9 cellular contexts compared by ENCODE assay signal in the genomic region with DNA sequence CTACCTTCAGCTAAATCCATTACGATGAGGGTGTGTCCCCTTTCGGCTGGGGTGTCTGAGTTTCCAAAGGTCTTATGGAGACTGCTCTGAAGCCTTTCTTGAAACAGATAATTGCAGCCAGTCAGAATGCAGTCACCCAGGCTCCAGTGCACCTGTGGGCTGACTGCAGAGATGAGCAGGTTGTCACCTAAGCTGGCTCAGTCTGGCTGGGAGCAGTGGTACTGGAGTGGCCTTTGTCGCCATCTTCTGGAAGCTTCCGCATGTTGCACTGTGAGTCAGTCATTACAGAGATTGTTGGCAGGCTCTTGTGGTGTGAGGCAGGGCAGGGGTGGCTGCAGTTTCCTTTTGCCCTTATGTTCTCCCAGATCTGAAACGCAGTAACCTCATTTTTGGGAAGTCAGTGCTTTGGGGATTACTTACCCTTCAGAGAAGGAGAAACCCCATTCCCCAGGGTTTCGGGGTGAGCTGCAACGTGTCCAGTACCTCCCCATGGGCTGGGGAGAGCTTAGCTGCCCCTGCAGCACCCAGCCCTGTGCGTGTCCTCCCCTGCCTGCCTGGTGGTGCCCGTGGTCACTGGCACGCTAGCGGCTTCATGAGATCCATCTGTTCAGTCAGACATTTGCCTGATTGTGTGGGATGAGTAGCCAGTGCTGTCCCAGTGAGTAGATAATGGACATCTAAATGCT. TPM values are rescaled to one million over a fixed set of nuclear protein-coding genes. Genes with fewer than 3 reads are reported as not detected.
DNase-seq lines count a peak whose midpoint lies in the region; ATAC-seq and TF ChIP-seq lines count a peak whose summit lies in the region.
"Had no signal": no experiment of that assay in that cellular context is flagged by ENCODE, and none has a peak within 500 bp of the region (broad histone marks: within the 10 kb centered on the region; RNA-seq: fewer than 3 reads in every experiment).

No MANE protein-coding gene starts in this region.

- peaks cover 55% of the 10 kb centered on the region for H3K4me1 Mint-ChIP-seq in Caco-2 (ENCODE audit: low read depth, unreplicated experiment)
- peaks cover 12% of the 10 kb centered on the region for H3K4me1 Mint-ChIP-seq in activated CD8-positive, alpha-beta T cell treated with anti-CD3 and anti-CD28 coated beads, Interleukin-2, amount 10 ng/mL, durations not matched to agents 7 days and 5 days (ENCODE audit: low read depth)
- H3K4me1 Mint-ChIP-seq in effector memory CD8-positive, alpha-beta T cell (ENCODE audit: low read depth in 2 of 2), result peaks cover 5% of the 10 kb centered on the region in 2 donors

- no peaks in the 10 kb centered on the region for H3K27me3 ChIP-seq in Caco-2 (replicated peaks; ENCODE audit: control insufficient read depth, insufficient read depth, low read length)

- H3K4me1 ChIP-seq in Caco-2, result peaks cover 32% of the 10 kb centered on the region

- H3K4me3 ChIP-seq in Caco-2 (ENCODE audit: low read depth, low read length), result no peak overlapping the region

- intact Hi-C loops in Caco-2 (cut with micrococcal nuclease; ENCODE audit: unreplicated experiment), result loop anchor here (1.0 to 10.0 kb wide), 4 partner anchors 58 to 1204 kb away; no protein-coding TSS in a partner anchor

- peak overlapping the region; percentile 44 for H3K4me3 Mint-ChIP-seq in Caco-2 (ENCODE audit: unreplicated experiment)
- H3K4me3 Mint-ChIP-seq in activated CD8-positive, alpha-beta T cell treated with anti-CD3 and anti-CD28 coated beads, Interleukin-2, amount 10 ng/mL, durations not matched to agents 7 days and 5 days, result no peak overlapping the region
- H3K4me3 Mint-ChIP-seq in effector memory CD8-positive, alpha-beta T cell, result no peak overlapping the region
- H3K4me3 Mint-ChIP-seq: activated naive CD8-positive, alpha-beta T cell had no signal

- no TSS peak for BruUV-seq in Caco-2 (replicated peaks; lab: Mats Ljungman, UMichigan)

- CTCF ChIA-PET in Caco-2 (lab: Charles Lee), result interaction anchor here (0.6 to 4.3 kb wide), 19 partner anchors 11 to 298 kb away, joined by 3 to 99 read pairs (median 5); partner anchors contain the start of gene SMYD2
- CTCF ChIA-PET in activated CD8-positive, alpha-beta T cell treated with anti-CD3 and anti-CD28 coated beads, Interleukin-2, amount 10 ng/mL, durations not matched to agents 7 days and 5 days (lab: Charles Lee), result interaction anchor here (0.9 to 11.6 kb wide), 38 partner anchors 10 to 1206 kb away, joined by 3 to 486 read pairs (median 6); partner anchors contain the start of gene SMYD2

- H3K9me3 Mint-ChIP-seq in Caco-2 (ENCODE audit: unreplicated experiment), result no peaks in the 10 kb centered on the region
- H3K9me3 Mint-ChIP-seq in activated CD8-positive, alpha-beta T cell treated with anti-CD3 and anti-CD28 coated beads, Interleukin-2, amount 10 ng/mL, durations not matched to agents 7 days and 5 days (ENCODE audit: insufficient read depth), result no peaks in the 10 kb centered on the region
- no peaks in the 10 kb centered on the region for H3K9me3 Mint-ChIP-seq in effector memory CD8-positive, alpha-beta T cell

- no peaks in the 10 kb centered on the region for H3K27me3 Mint-ChIP-seq in Caco-2 (ENCODE audit: insufficient read depth, unreplicated experiment)
- H3K27me3 Mint-ChIP-seq in activated CD8-positive, alpha-beta T cell treated with anti-CD3 and anti-CD28 coated beads, Interleukin-2, amount 10 ng/mL, durations not matched to agents 7 days and 5 days (ENCODE audit: low read depth), result no peaks in the 10 kb centered on the region
- H3K27me3 Mint-ChIP-seq in effector memory CD8-positive, alpha-beta T cell, result no peaks in the 10 kb centered on the region
- H3K27me3 Mint-ChIP-seq: activated naive CD8-positive, alpha-beta T cell had no signal

- H3K36me3 Mint-ChIP-seq in Caco-2 (ENCODE audit: insufficient read depth, unreplicated experiment), result peaks cover 98% of the 10 kb centered on the region
- peaks cover 14% of the 10 kb centered on the region for H3K36me3 Mint-ChIP-seq in activated CD8-positive, alpha-beta T cell treated with anti-CD3 and anti-CD28 coated beads, Interleukin-2, amount 10 ng/mL, durations not matched to agents 7 days and 5 days (ENCODE audit: low read depth)
- H3K36me3 Mint-ChIP-seq in effector memory CD8-positive, alpha-beta T cell (ENCODE audit: insufficient read depth), result peaks cover 27% of the 10 kb centered on the region

- peak overlapping the region; percentile 63 for H3K27ac Mint-ChIP-seq in Caco-2 (ENCODE audit: unreplicated experiment)
- no peak overlapping the region for H3K27ac Mint-ChIP-seq in activated CD8-positive, alpha-beta T cell treated with anti-CD3 and anti-CD28 coated beads, Interleukin-2, amount 10 ng/mL, durations not matched to agents 7 days and 5 days
- no peak overlapping the region for H3K27ac Mint-ChIP-seq in effector memory CD8-positive, alpha-beta T cell
- H3K27ac Mint-ChIP-seq: activated naive CD8-positive, alpha-beta T cell had no signal

- ATAC-seq in GM19467 (IDR thresholded peaks at IDR 0.05; ENCODE audit: unreplicated experiment) (peak; percentile 86), HG03558 (IDR thresholded peaks at IDR 0.05; ENCODE audit: extremely low read depth, unreplicated experiment) (peak; percentile 92)
- peak; percentile 94 for ATAC-seq in activated CD8-positive, alpha-beta T cell treated with anti-CD3 and anti-CD28 coated beads, Interleukin-2, amount 10 ng/mL, durations not matched to agents 7 days and 5 days
- ATAC-seq in effector memory CD8-positive, alpha-beta T cell (replicated peaks), result peak; percentile 97

- H3K36me3 ChIP-seq in Caco-2 (ENCODE audit: control insufficient read depth, insufficient read depth, low read length), result peaks cover 3% of the 10 kb centered on the region; the same call in 1 of the 2 replicates

- TF ChIP-seq CTCF in Caco-2 (IDR thresholded peaks at IDR 0.05; ENCODE audit: insufficient read depth in 1 of 2, low read depth in 1 of 2, low read length in 1 of 2, severe bottlenecking in 1 of 2, unreplicated experiment in 1 of 2), result peak; percentile 93

- DNase-seq in Caco-2, result peak; percentile 86 to 88
- DNase-seq in NCI-H82 (lab: John Stamatoyannopoulos, UW), result peak; percentile 91
- peak; percentile 86 for DNase-seq in activated CD8-positive, alpha-beta T cell treated with anti-CD3 and anti-CD28 coated beads, Interleukin-2, amount 10 ng/mL, durations not matched to agents 7 days and 5 days
- DNase-seq in effector memory CD8-positive, alpha-beta T cell, result peak; percentile 72 to 80 (median 72)
- peak; percentile 85 for DNase-seq in midbrain (lab: John Stamatoyannopoulos, UW)
- DNase-seq in stimulated activated CD8-positive, alpha-beta memory T cell treated with anti-CD3 and anti-CD28 coated beads, Interleukin-4, amount 100 ng/mL, for 1 hour (ENCODE audit: low read depth in 2 of 2, low spot score in 1 of 2), result peak; percentile 31 to 50

- H3K9me3 ChIP-seq in Caco-2, result no peaks in the 10 kb centered on the region

- POLR2A ChIA-PET in Caco-2 (lab: Charles Lee), result interaction anchor here (0.9 kb wide), 1 partner anchor 98 kb away, joined by 4 read pairs; no protein-coding TSS in a partner anchor
- POLR2A ChIA-PET in activated CD8-positive, alpha-beta T cell treated with anti-CD3 and anti-CD28 coated beads, Interleukin-2, amount 10 ng/mL, durations not matched to agents 7 days and 5 days (lab: Charles Lee), result no interaction called here

RNA-seq across cellular contexts. Expression of gene SMYD2, which starts 48.0 kb away (rescaled TPM):
- total RNA-seq in Caco-2 (2022), result 161 and 182 TPM in 2 replicates
- total RNA-seq in activated CD8-positive, alpha-beta T cell treated with anti-CD3 and anti-CD28 coated beads, Interleukin-2, amount 10 ng/mL, durations not matched to agents 7 days and 5 days, result 10 to 100 TPM; 37.2 to 38.4 TPM

Comparison
In these comparisons a context has a peak if more than half of its experiments do, and no peak if none do; other contexts are left out.
1. DNase-seq: peak in every context shown above with its lines; median percentile 91 in NCI-H82; 87 in Caco-2; 86 in activated CD8-positive, alpha-beta T cell treated with anti-CD3 and anti-CD28 coated beads, Interleukin-2, amount 10 ng/mL, durations not matched to agents 7 days and 5 days; 85 in midbrain; 72 in effector memory CD8-positive, alpha-beta T cell; 40 in stimulated activated CD8-positive, alpha-beta memory T cell treated with anti-CD3 and anti-CD28 coated beads, Interleukin-4, amount 100 ng/mL, for 1 hour.